In genomic region chr15:42071717-42072116, GRCh38 we compare ENCODE assay signal across 34 cellular contexts. TPM values are rescaled to one million over a fixed set of nuclear protein-coding genes. Genes with fewer than 3 reads are reported as not detected.
"Had no signal": no experiment of that assay in that cellular context is flagged by ENCODE, and none has a peak within 500 bp of the region (broad histone marks: within the 10 kb centered on the region; RNA-seq: fewer than 3 reads in every experiment).

No MANE protein-coding gene starts in this region.

- H3K4me2 ChIP-seq: hepatocyte, neural progenitor cell, smooth muscle cell had no signal

- H3K9ac ChIP-seq: neural progenitor cell had no signal

- H3K4me1 Mint-ChIP-seq: stimulated activated effector memory CD8-positive, alpha-beta T cell treated with anti-CD3 and anti-CD28 coated beads, Interleukin-12 subunit alpha, Interleukin-12 subunit beta, amount 100 ng/mL, for 72 hours had no signal

- H3K4me1 ChIP-seq: colonic mucosa, esophagus muscularis mucosa, foreskin keratinocyte, gastroesophageal sphincter, neural progenitor cell, prostate gland, right atrium auricular region, thyroid gland had no signal

- H3K36me3 ChIP-seq: colonic mucosa, esophagus muscularis mucosa, gastroesophageal sphincter, heart left ventricle, left lung, neural progenitor cell, prostate gland, right atrium auricular region, thyroid gland had no signal

- DNase-seq: colonic mucosa; dermis blood vessel endothelial cell; effector memory CD4-positive, alpha-beta T cell; foreskin keratinocyte; heart left ventricle; kidney; left lung; mammary epithelial cell; mesendoderm; midbrain; naive thymus-derived CD4-positive, alpha-beta T cell; nucleus accumbens; stimulated activated CD4-positive, alpha-beta T cell treated with anti-CD3 and anti-CD28 coated beads, Interleukin-12 subunit alpha, Interleukin-12 subunit beta, amount 100 ng/mL, for 4 hours; stimulated activated CD4-positive, alpha-beta T cell treated with anti-CD3 and anti-CD28 coated beads, Interleukin-1b, Interleukin-23, amount 100 ng/mL, for 48 hours; stimulated activated CD4-positive, alpha-beta T cell treated with anti-CD3 and anti-CD28 coated beads, Interleukin-4, amount 100 ng/mL, for 1 hour; stimulated activated naive CD4-positive, alpha-beta T cell treated with Interleukin-2 at 50 U/mL for 16 hours; thyroid gland; trophoblast cell had no signal

- H2AFZ ChIP-seq: hepatocyte, neural progenitor cell had no signal

- H3K4me3 ChIP-seq: colonic mucosa, esophagus muscularis mucosa, gastroesophageal sphincter, heart left ventricle, hepatocyte, left lung, neural progenitor cell, prostate gland, right atrium auricular region, smooth muscle cell, thyroid gland had no signal

- H3K9me3 Mint-ChIP-seq: stimulated activated effector memory CD8-positive, alpha-beta T cell treated with anti-CD3 and anti-CD28 coated beads, Interleukin-12 subunit alpha, Interleukin-12 subunit beta, amount 100 ng/mL, for 72 hours had no signal

- H3K4me3 Mint-ChIP-seq: naive thymus-derived CD4-positive, alpha-beta T cell; nephron; neural progenitor cell; stimulated activated effector memory CD8-positive, alpha-beta T cell treated with anti-CD3 and anti-CD28 coated beads, Interleukin-12 subunit alpha, Interleukin-12 subunit beta, amount 100 ng/mL, for 72 hours had no signal

- H3K27ac Mint-ChIP-seq: naive thymus-derived CD4-positive, alpha-beta T cell; nephron; neural progenitor cell; stimulated activated effector memory CD8-positive, alpha-beta T cell treated with anti-CD3 and anti-CD28 coated beads, Interleukin-12 subunit alpha, Interleukin-12 subunit beta, amount 100 ng/mL, for 72 hours had no signal

- H3K27me3 ChIP-seq: colonic mucosa, foreskin keratinocyte, hepatocyte, left lung, neural progenitor cell, right atrium auricular region, thyroid gland had no signal

- H3K9me3 ChIP-seq: colonic mucosa, gastroesophageal sphincter, heart left ventricle, left lung, prostate gland, right atrium auricular region, thyroid gland had no signal

- ATAC-seq: foreskin keratinocyte; gastroesophageal sphincter; heart left ventricle; left lung; naive thymus-derived CD4-positive, alpha-beta T cell; sciatic nerve had no signal

- H3K27ac ChIP-seq: colonic mucosa, esophagus muscularis mucosa, foreskin keratinocyte, gastroesophageal sphincter, heart left ventricle, hepatocyte, left lung, neural progenitor cell, prostate gland, right atrium auricular region, thyroid gland had no signal

- H3K36me3 Mint-ChIP-seq: neural progenitor cell; stimulated activated effector memory CD8-positive, alpha-beta T cell treated with anti-CD3 and anti-CD28 coated beads, Interleukin-12 subunit alpha, Interleukin-12 subunit beta, amount 100 ng/mL, for 72 hours had no signal

RNA-seq across cellular contexts. Expression of gene PLA2G4D, which starts 22.6 kb away (rescaled TPM):
- total RNA-seq: chondrocyte; endothelial cell of umbilical vein; epithelial cell of proximal tubule; esophagus muscularis mucosa; fibroblast of lung; gastroesophageal sphincter; heart left ventricle; kidney; mucosa of gallbladder; naive thymus-derived CD4-positive, alpha-beta T cell; osteocyte; right atrium auricular region; sciatic nerve; thyroid gland had no signal
- polyA plus RNA-seq: endothelial cell of umbilical vein; fibroblast of lung; heart left ventricle; hepatocyte; naive thymus-derived CD4-positive, alpha-beta T cell had no signal

RNA-seq across cellular contexts. Expression of gene PLA2G4E, which starts 50.9 kb away (rescaled TPM):
- total RNA-seq: chondrocyte; dermis blood vessel endothelial cell; endothelial cell of umbilical vein; epithelial cell of proximal tubule; esophagus muscularis mucosa; fibroblast of lung; kidney; naive thymus-derived CD4-positive, alpha-beta T cell; osteocyte; sciatic nerve; thyroid gland had no signal
- polyA plus RNA-seq: endothelial cell of umbilical vein; fibroblast of lung; naive thymus-derived CD4-positive, alpha-beta T cell; smooth muscle cell had no signal
